Comparison of ENCODE assay signal across 1 cellular context in genomic region chr5:38069360-38069759, GRCh38.
TF ChIP-seq lines count a peak whose summit lies in the region.

No MANE protein-coding gene starts in this region.

TF ChIP-seq in HepG2, 621 proteins besides CTCF, POLR2A, EP300 and RAD21 (continued from another document and continues in another):
- TF ChIP-seq THRA (CRISPR knock-in tag; IDR thresholded peaks at IDR 0.05; ENCODE audit: borderline replicate concordance) (peak; percentile 37; the same call in 1 of the 2 replicates), XBP1 (CRISPR knock-in tag; IDR thresholded peaks at IDR 0.05) (no peak), MNT (IDR thresholded peaks at IDR 0.05) (no peak), ZNF292 (CRISPR knock-in tag; IDR thresholded peaks at IDR 0.05; ENCODE audit: borderline replicate concordance, low read depth) (no peak), BCL6 (CRISPR knock-in tag; IDR thresholded peaks at IDR 0.05) (peak; percentile 81), ZSCAN20 (CRISPR knock-in tag; IDR thresholded peaks at IDR 0.05; ENCODE audit: borderline replicate concordance) (no peak), HIC2 (CRISPR knock-in tag; IDR thresholded peaks at IDR 0.05; ENCODE audit: low read depth) (peak; percentile 91), MATR3 (CRISPR knock-in tag; IDR thresholded peaks at IDR 0.05) (no peak), NFIB (CRISPR knock-in tag; IDR thresholded peaks at IDR 0.05; ENCODE audit: borderline replicate concordance) (no peak), POLR2AphosphoS5 (IDR thresholded peaks at IDR 0.05; ENCODE audit: low read depth, low read length) (no peak), FOXK1 (CRISPR knock-in tag; IDR thresholded peaks at IDR 0.05; ENCODE audit: borderline replicate concordance, low read depth) (peak; percentile 59; the same call in 1 of the 2 replicates), BORCS8-MEF2B (CRISPR knock-in tag; IDR thresholded peaks at IDR 0.05) (no peak), HNRNPK (IDR thresholded peaks at IDR 0.05; ENCODE audit: low read depth, low read length, poor library complexity, severe bottlenecking) (no peak), ATRX (CRISPR knock-in tag; IDR thresholded peaks at IDR 0.05; ENCODE audit: borderline replicate concordance) (no peak), ZNF225 (CRISPR knock-in tag; IDR thresholded peaks at IDR 0.05) (no peak), MXD1 (CRISPR knock-in tag; IDR thresholded peaks at IDR 0.05) (no peak), ZBTB37 (CRISPR knock-in tag; IDR thresholded peaks at IDR 0.05) (0 out of 2 replicates have a peak, but pooled peaks have one; percentile 31), KLF16 (CRISPR knock-in tag; IDR thresholded peaks at IDR 0.05) (no peak), MAFG (CRISPR knock-in tag; IDR thresholded peaks at IDR 0.05) (no peak), SUZ12 (IDR thresholded peaks at IDR 0.05; ENCODE audit: low read depth, low read length) (no peak), ZKSCAN5 (CRISPR knock-in tag; IDR thresholded peaks at IDR 0.05) (no peak), ZFP36L2 (CRISPR knock-in tag; IDR thresholded peaks at IDR 0.05) (no peak), ZKSCAN8 (CRISPR knock-in tag; IDR thresholded peaks at IDR 0.05; ENCODE audit: borderline replicate concordance) (peak; percentile 39; the same call in 1 of the 2 replicates), HMG20B (CRISPR knock-in tag; conservative IDR thresholded peaks at IDR 0.05) (no peak), ARID3A (IDR thresholded peaks at IDR 0.05; ENCODE audit: low read depth, low read length) (peak; percentile 78; the same call in 1 of the 2 replicates), ZNF503 (CRISPR knock-in tag; IDR thresholded peaks at IDR 0.05) (peak; percentile 54; the same call in 1 of the 2 replicates), RERE (CRISPR knock-in tag; IDR thresholded peaks at IDR 0.05; ENCODE audit: low read depth) (0 out of 2 replicates have a peak, but pooled peaks have one; percentile 22), SIN3A (IDR thresholded peaks at IDR 0.05; ENCODE audit: borderline replicate concordance, low read depth, low read length) (no peak), CHCHD3 (CRISPR knock-in tag; IDR thresholded peaks at IDR 0.05) (no peak), ZNF367 (CRISPR knock-in tag; IDR thresholded peaks at IDR 0.05; ENCODE audit: borderline replicate concordance) (no peak), SMARCE1 (IDR thresholded peaks at IDR 0.05; ENCODE audit: borderline replicate concordance) (no peak), ZNF879 (CRISPR knock-in tag; IDR thresholded peaks at IDR 0.05) (no peak), SSRP1 (CRISPR knock-in tag; IDR thresholded peaks at IDR 0.05) (no peak), ZNF788 (CRISPR knock-in tag; IDR thresholded peaks at IDR 0.05; ENCODE audit: borderline replicate concordance) (no peak; the same call in 1 of the 2 replicates), GFI1 (CRISPR knock-in tag; IDR thresholded peaks at IDR 0.05; ENCODE audit: borderline replicate concordance) (peak; percentile 41; the same call in 1 of the 2 replicates), FOXA1 (IDR thresholded peaks at IDR 0.05) (no peak), FOXA1 (CRISPR knock-in tag; IDR thresholded peaks at IDR 0.05) (no peak; the same call in 1 of the 2 replicates), TBX2 (CRISPR knock-in tag; IDR thresholded peaks at IDR 0.05; ENCODE audit: borderline replicate concordance) (no peak), FLYWCH1 (CRISPR knock-in tag; IDR thresholded peaks at IDR 0.05) (no peak), ZNF883 (CRISPR knock-in tag; IDR thresholded peaks at IDR 0.05; ENCODE audit: not compliant biosample characterization) (no peak), SMAD3 (CRISPR knock-in tag; IDR thresholded peaks at IDR 0.05) (no peak), ZNF639 (CRISPR knock-in tag; conservative IDR thresholded peaks at IDR 0.05) (no peak), SALL1 (CRISPR knock-in tag; IDR thresholded peaks at IDR 0.05) (peak; percentile 98), SETDB1 (CRISPR knock-in tag; IDR thresholded peaks at IDR 0.05; ENCODE audit: borderline replicate concordance) (no peak), ZNF138 (CRISPR knock-in tag; IDR thresholded peaks at IDR 0.05; ENCODE audit: low read depth) (no peak), MXD4 (CRISPR knock-in tag; IDR thresholded peaks at IDR 0.05) (no peak), ATM (IDR thresholded peaks at IDR 0.05; ENCODE audit: borderline replicate concordance) (no peak), ZBTB34 (CRISPR knock-in tag; IDR thresholded peaks at IDR 0.05) (0 out of 2 replicates have a peak, but pooled peaks have one; percentile 31), ZNF709 (CRISPR knock-in tag; IDR thresholded peaks at IDR 0.05) (no peak)
